10 cellular contexts compared by ENCODE assay signal in genomic region chr5:24644757-24645156, GRCh38. TPM values are rescaled to one million over a fixed set of nuclear protein-coding genes. Genes with fewer than 3 reads are reported as not detected.
DNase-seq lines count a peak whose midpoint lies in the region; ATAC-seq and TF ChIP-seq lines count a peak whose summit lies in the region.
"Had no signal": no experiment of that assay in that cellular context is flagged by ENCODE, and none has a peak within 500 bp of the region (broad histone marks: within the 10 kb centered on the region; RNA-seq: fewer than 3 reads in every experiment).

Gene CDH10, minus strand, starts transcription at chr5:24644978. Its CDS starts 51,488 bp downstream, at chr5:24593490.

- TF ChIP-seq CTCF in cardiac fibroblast (IDR thresholded peaks at IDR 0.05; ENCODE audit: low read depth, low read length) = no peak

- peak within 1 kb of the TSS in 1 of 2 donors; percentile 4 for H3K4me3 ChIP-seq in cardiac fibroblast (replicated peaks in 1 of 2; ENCODE audit: low read depth in 2 of 2, low read length in 2 of 2)
- H3K4me3 ChIP-seq: SJSA1 had no signal

- no peaks in the 10 kb centered on the region for H3K4me1 Mint-ChIP-seq in activated CD4-positive, alpha-beta memory T cell treated with anti-CD3 and anti-CD28 coated beads for 36 hours (ENCODE audit: low read depth)

- peak; percentile 13 for DNase-seq in AG20443 (ENCODE audit: low spot score)
- peak; percentile 89 to 93 for DNase-seq in NCI-H2081 (lab: John Stamatoyannopoulos, UW)
- peak; percentile 0 to 1 for DNase-seq in cardiac fibroblast (ENCODE audit: low read depth in 2 of 2)
- peak; percentile 76 for DNase-seq in medulla oblongata (ENCODE audit: extremely low spot score)
- no peak for DNase-seq in NCI-H2196 (lab: John Stamatoyannopoulos, UW; ENCODE audit: unreplicated experiment)
- no peak for DNase-seq in activated CD4-positive, alpha-beta memory T cell treated with anti-CD3 and anti-CD28 coated beads for 36 hours
- no peak for DNase-seq in T-helper 2 cell

- POLR2A ChIA-PET in activated CD4-positive, alpha-beta memory T cell treated with anti-CD3 and anti-CD28 coated beads for 36 hours (lab: Charles Lee) = no interaction called here

- ATAC-seq in HG03457 (IDR thresholded peaks at IDR 0.05; ENCODE audit: unreplicated experiment) = no peak

- H3K36me3 Mint-ChIP-seq in activated CD4-positive, alpha-beta memory T cell treated with anti-CD3 and anti-CD28 coated beads for 36 hours = no peaks in the 10 kb centered on the region

- H3K9me3 Mint-ChIP-seq in activated CD4-positive, alpha-beta memory T cell treated with anti-CD3 and anti-CD28 coated beads for 36 hours = peaks cover 9% of the 10 kb centered on the region

- H3K27me3 Mint-ChIP-seq in activated CD4-positive, alpha-beta memory T cell treated with anti-CD3 and anti-CD28 coated beads for 36 hours = no peaks in the 10 kb centered on the region

- CTCF ChIA-PET in activated CD4-positive, alpha-beta memory T cell treated with anti-CD3 and anti-CD28 coated beads for 36 hours (lab: Charles Lee) = no interaction called here

- H3K4me3 Mint-ChIP-seq in activated CD4-positive, alpha-beta memory T cell treated with anti-CD3 and anti-CD28 coated beads for 36 hours = no peak within 1 kb of the TSS

- intact Hi-C loops in activated CD4-positive, alpha-beta memory T cell treated with anti-CD3 and anti-CD28 coated beads for 36 hours (cut with micrococcal nuclease) = no loop called here

- H3K27ac Mint-ChIP-seq in activated CD4-positive, alpha-beta memory T cell treated with anti-CD3 and anti-CD28 coated beads for 36 hours = no peak within 1 kb of the TSS

RNA-seq across cellular contexts. Expression of gene CDH10, which starts in this region (rescaled TPM):
- not detected for total RNA-seq in activated CD4-positive, alpha-beta memory T cell treated with anti-CD3 and anti-CD28 coated beads for 36 hours
- total RNA-seq: ascending aorta, SJSA1 had no signal

Comparison
In these comparisons a context has a peak if more than half of its experiments do, and no peak if none do; other contexts are left out.
1. DNase-seq: peak in AG20443 (single experiment), NCI-H2081 (2 of 2), cardiac fibroblast (2 of 2) and medulla oblongata (single experiment); none in NCI-H2196 (single experiment), activated CD4-positive, alpha-beta memory T cell treated with anti-CD3 and anti-CD28 coated beads for 36 hours (single experiment) and T-helper 2 cell (0 of 5).